In the genomic region with DNA sequence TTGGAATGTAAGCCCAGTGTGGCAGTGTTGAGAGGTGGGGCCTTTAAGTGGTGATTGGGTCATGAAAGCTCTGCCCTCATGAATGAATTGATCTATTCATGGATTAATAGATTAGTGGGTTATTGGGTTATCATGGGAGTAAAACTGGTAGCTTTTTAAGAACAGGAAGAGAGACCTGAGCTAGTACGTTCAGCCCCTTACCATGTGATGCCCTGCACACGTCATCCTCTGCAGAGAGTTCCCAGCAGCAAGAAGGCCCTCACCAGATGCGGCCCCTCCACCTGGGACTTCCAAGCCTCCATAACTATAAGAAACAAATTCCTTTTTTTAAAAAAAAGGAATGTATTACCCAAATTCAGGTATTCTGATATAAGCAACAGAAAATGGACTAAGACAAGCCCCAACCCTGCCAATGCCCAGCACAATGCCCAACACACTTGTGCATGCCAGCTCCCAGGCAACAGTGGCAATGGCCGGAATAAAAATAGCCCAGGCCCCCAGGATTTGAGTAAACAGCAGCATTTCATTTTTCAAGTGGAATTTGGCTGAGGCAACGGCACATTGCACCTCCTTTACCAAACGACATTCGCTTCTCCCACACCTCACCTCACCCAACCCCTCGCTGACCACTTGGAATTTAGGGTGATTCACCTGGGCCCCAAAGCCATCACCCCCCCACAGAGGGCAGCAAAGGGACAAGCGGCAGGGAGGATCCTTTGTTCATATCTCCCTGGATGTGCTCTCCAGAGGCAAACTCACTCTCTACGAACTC, we compare ENCODE assay signal across 13 cellular contexts.
DNase-seq lines count a peak whose midpoint lies in the region; ATAC-seq and TF ChIP-seq lines count a peak whose summit lies in the region.
"Had no signal": no experiment of that assay in that cellular context is flagged by ENCODE, and none has a peak within 500 bp of the region (broad histone marks: within the 10 kb centered on the region; RNA-seq: fewer than 3 reads in every experiment).

No MANE protein-coding gene starts in this region.

- peak overlapping the region; percentile 32 for H3K4me3 Mint-ChIP-seq in activated naive CD8-positive, alpha-beta T cell
- no peak overlapping the region for H3K4me3 Mint-ChIP-seq in activated naive CD8-positive, alpha-beta T cell treated with anti-CD3 and anti-CD28 coated beads, Interleukin-2, amount 50 U/mL, for 24 hours
- H3K4me3 Mint-ChIP-seq in activated T-helper 1 cell treated with anti-CD3 and anti-CD28 coated beads, Interleukin-12 subunit alpha, Interleukin-12 subunit beta, Interleukin-2, Interleukin-4 antibody, amounts not matched to agents 30 ng/mL and 10 ng/mL and 1 ng/mL, durations not matched to agents 14 hours and 24 hours and 36 hours, result no peak overlapping the region
- H3K4me3 Mint-ChIP-seq: activated T-cell treated with anti-CD3 and anti-CD28 coated beads, Interleukin-2, amount 50 U/mL, for 4 hours; IgD-negative memory B cell had no signal

- H3K4me3 ChIP-seq in esophagus muscularis mucosa (no peak overlapping the region), muscle layer of duodenum (ENCODE audit: low read depth in 1 of 2, low read length in 2 of 2) (no peak overlapping the region), upper lobe of right lung (no peak overlapping the region)
- H3K4me3 ChIP-seq: skin epidermis had no signal

- H3K4me1 Mint-ChIP-seq in activated naive CD8-positive, alpha-beta T cell (ENCODE audit: low read depth), result peaks cover 23% of the 10 kb centered on the region
- H3K4me1 Mint-ChIP-seq in activated naive CD8-positive, alpha-beta T cell treated with anti-CD3 and anti-CD28 coated beads, Interleukin-2, amount 50 U/mL, for 24 hours, result peaks cover 21% of the 10 kb centered on the region
- peaks cover 36% of the 10 kb centered on the region for H3K4me1 Mint-ChIP-seq in activated T-helper 1 cell treated with anti-CD3 and anti-CD28 coated beads, Interleukin-12 subunit alpha, Interleukin-12 subunit beta, Interleukin-2, Interleukin-4 antibody, amounts not matched to agents 30 ng/mL and 10 ng/mL and 1 ng/mL, durations not matched to agents 14 hours and 24 hours and 36 hours (ENCODE audit: low read depth)
- H3K4me1 Mint-ChIP-seq: IgD-negative memory B cell had no signal

- no peaks in the 10 kb centered on the region for H3K36me3 Mint-ChIP-seq in activated naive CD8-positive, alpha-beta T cell
- H3K36me3 Mint-ChIP-seq in activated naive CD8-positive, alpha-beta T cell treated with anti-CD3 and anti-CD28 coated beads, Interleukin-2, amount 50 U/mL, for 24 hours (ENCODE audit: low read depth), result no peaks in the 10 kb centered on the region
- H3K36me3 Mint-ChIP-seq in activated T-helper 1 cell treated with anti-CD3 and anti-CD28 coated beads, Interleukin-12 subunit alpha, Interleukin-12 subunit beta, Interleukin-2, Interleukin-4 antibody, amounts not matched to agents 30 ng/mL and 10 ng/mL and 1 ng/mL, durations not matched to agents 14 hours and 24 hours and 36 hours (ENCODE audit: low read depth), result no peaks in the 10 kb centered on the region

- TF ChIP-seq POLR2A in esophagus muscularis mucosa (IDR thresholded peaks at IDR 0.05; ENCODE audit: low read depth), result no peak

- H3K9me3 ChIP-seq in esophagus muscularis mucosa (no peaks in the 10 kb centered on the region), muscle layer of duodenum (ENCODE audit: control insufficient read depth in 1 of 2, low read length in 2 of 2) (no peaks in the 10 kb centered on the region), upper lobe of right lung (no peaks in the 10 kb centered on the region)

- peak overlapping the region; percentile 73 to 81 (median 75) for H3K27ac ChIP-seq in esophagus muscularis mucosa (replicated peaks in 1 of 4)
- peak overlapping the region; percentile 5 for H3K27ac ChIP-seq in muscle layer of duodenum (ENCODE audit: low read length)
- peak overlapping the region; percentile 66 for H3K27ac ChIP-seq in upper lobe of right lung
- H3K27ac ChIP-seq: VCaP had no signal

- TF ChIP-seq CTCF in esophagus muscularis mucosa (IDR thresholded peaks at IDR 0.05) (peak in 2 of 3 experiments; percentile 18 to 20), upper lobe of right lung (IDR thresholded peaks at IDR 0.05) (peak; percentile 17)

- peaks cover 56 to 61% (median 57%) of the 10 kb centered on the region in 4 donors for H3K4me1 ChIP-seq in esophagus muscularis mucosa
- peaks cover under 1 to 16% of the 10 kb centered on the region in 2 donors for H3K4me1 ChIP-seq in muscle layer of duodenum (ENCODE audit: control insufficient read depth in 1 of 2, insufficient read depth in 2 of 2, low read length in 2 of 2)
- peaks cover 62% of the 10 kb centered on the region for H3K4me1 ChIP-seq in upper lobe of right lung

- no peaks in the 10 kb centered on the region for H3K27me3 Mint-ChIP-seq in activated naive CD8-positive, alpha-beta T cell
- H3K27me3 Mint-ChIP-seq in activated naive CD8-positive, alpha-beta T cell treated with anti-CD3 and anti-CD28 coated beads, Interleukin-2, amount 50 U/mL, for 24 hours, result no peaks in the 10 kb centered on the region
- H3K27me3 Mint-ChIP-seq in activated T-helper 1 cell treated with anti-CD3 and anti-CD28 coated beads, Interleukin-12 subunit alpha, Interleukin-12 subunit beta, Interleukin-2, Interleukin-4 antibody, amounts not matched to agents 30 ng/mL and 10 ng/mL and 1 ng/mL, durations not matched to agents 14 hours and 24 hours and 36 hours (ENCODE audit: insufficient read depth), result no peaks in the 10 kb centered on the region
- H3K27me3 Mint-ChIP-seq: IgD-negative memory B cell had no signal

- H3K36me3 ChIP-seq in esophagus muscularis mucosa (no peaks in the 10 kb centered on the region), muscle layer of duodenum (ENCODE audit: control insufficient read depth in 1 of 2, insufficient read depth in 2 of 2, low read length in 2 of 2) (no peaks in the 10 kb centered on the region), upper lobe of right lung (no peaks in the 10 kb centered on the region)

- no peak for TF ChIP-seq EP300 in esophagus muscularis mucosa (IDR thresholded peaks at IDR 0.05)

- 65% methylated on average over 10 of the region's 10 CpGs for WGBS in esophagus muscularis mucosa

- no peaks in the 10 kb centered on the region for H3K9me3 Mint-ChIP-seq in activated naive CD8-positive, alpha-beta T cell (ENCODE audit: low read depth)
- no peaks in the 10 kb centered on the region for H3K9me3 Mint-ChIP-seq in activated naive CD8-positive, alpha-beta T cell treated with anti-CD3 and anti-CD28 coated beads, Interleukin-2, amount 50 U/mL, for 24 hours
- no peaks in the 10 kb centered on the region for H3K9me3 Mint-ChIP-seq in activated T-helper 1 cell treated with anti-CD3 and anti-CD28 coated beads, Interleukin-12 subunit alpha, Interleukin-12 subunit beta, Interleukin-2, Interleukin-4 antibody, amounts not matched to agents 30 ng/mL and 10 ng/mL and 1 ng/mL, durations not matched to agents 14 hours and 24 hours and 36 hours
- H3K9me3 Mint-ChIP-seq: activated T-cell treated with anti-CD3 and anti-CD28 coated beads, Interleukin-2, amount 50 U/mL, for 4 hours; IgD-negative memory B cell had no signal

- intact Hi-C loops in esophagus muscularis mucosa (cut with DNase I), result loop anchor here (10.0 kb wide), 1 partner anchor 188 kb away; no protein-coding TSS in a partner anchor
- intact Hi-C loops in upper lobe of right lung (cut with DNase I), result no loop called here
- intact Hi-C loops in activated T-helper 1 cell treated with anti-CD3 and anti-CD28 coated beads, Interleukin-12 subunit alpha, Interleukin-12 subunit beta, Interleukin-2, Interleukin-4 antibody, amounts not matched to agents 30 ng/mL and 10 ng/mL and 1 ng/mL, durations not matched to agents 14 hours and 24 hours and 36 hours (cut with micrococcal nuclease), result no loop called here

- ATAC-seq in activated naive CD8-positive, alpha-beta T cell treated with anti-CD3 and anti-CD28 coated beads, Interleukin-2, amount 50 U/mL, for 24 hours, result no peak
- ATAC-seq in upper lobe of right lung (peak; percentile 75), GM21367 (IDR thresholded peaks at IDR 0.05; ENCODE audit: unreplicated experiment) (no peak)

- H3K27ac Mint-ChIP-seq in activated naive CD8-positive, alpha-beta T cell, result no peak overlapping the region
- H3K27ac Mint-ChIP-seq in activated naive CD8-positive, alpha-beta T cell treated with anti-CD3 and anti-CD28 coated beads, Interleukin-2, amount 50 U/mL, for 24 hours, result no peak overlapping the region
- no peak overlapping the region for H3K27ac Mint-ChIP-seq in activated T-helper 1 cell treated with anti-CD3 and anti-CD28 coated beads, Interleukin-12 subunit alpha, Interleukin-12 subunit beta, Interleukin-2, Interleukin-4 antibody, amounts not matched to agents 30 ng/mL and 10 ng/mL and 1 ng/mL, durations not matched to agents 14 hours and 24 hours and 36 hours

- no peaks in the 10 kb centered on the region for H3K27me3 ChIP-seq in esophagus muscularis mucosa
- H3K27me3 ChIP-seq in muscle layer of duodenum (ENCODE audit: low read depth, low read length), result no peaks in the 10 kb centered on the region
- H3K27me3 ChIP-seq in upper lobe of right lung, result no peaks in the 10 kb centered on the region

- DNase-seq in activated naive CD8-positive, alpha-beta T cell treated with anti-CD3 and anti-CD28 coated beads, Interleukin-2, amount 50 U/mL, for 24 hours, result no peak
- DNase-seq in esophagus muscularis mucosa (ENCODE audit: extremely low spot score) (no peak), upper lobe of right lung (peak; percentile 72)
- no peak for DNase-seq in activated T-helper 1 cell treated with anti-CD3 and anti-CD28 coated beads, Interleukin-12 subunit alpha, Interleukin-12 subunit beta, Interleukin-2, Interleukin-4 antibody, amounts not matched to agents 30 ng/mL and 10 ng/mL and 1 ng/mL, durations not matched to agents 14 hours and 24 hours and 36 hours (ENCODE audit: low spot score)
- no peak for DNase-seq in stimulated activated naive CD4-positive, alpha-beta T cell treated with Interleukin-2 at 50 U/mL for 16 hours (lab: John Stamatoyannopoulos, UW)
- DNase-seq: cortex of kidney had no signal

Comparison
In these comparisons a context has a peak if more than half of its experiments do, and no peak if none do; other contexts are left out.
1. H3K27ac ChIP-seq: peak in every context shown above with its lines; median percentile 75 in esophagus muscularis mucosa; 66 in upper lobe of right lung; 5 in muscle layer of duodenum.